10 cellular contexts compared by ENCODE assay signal in the genomic region with DNA sequence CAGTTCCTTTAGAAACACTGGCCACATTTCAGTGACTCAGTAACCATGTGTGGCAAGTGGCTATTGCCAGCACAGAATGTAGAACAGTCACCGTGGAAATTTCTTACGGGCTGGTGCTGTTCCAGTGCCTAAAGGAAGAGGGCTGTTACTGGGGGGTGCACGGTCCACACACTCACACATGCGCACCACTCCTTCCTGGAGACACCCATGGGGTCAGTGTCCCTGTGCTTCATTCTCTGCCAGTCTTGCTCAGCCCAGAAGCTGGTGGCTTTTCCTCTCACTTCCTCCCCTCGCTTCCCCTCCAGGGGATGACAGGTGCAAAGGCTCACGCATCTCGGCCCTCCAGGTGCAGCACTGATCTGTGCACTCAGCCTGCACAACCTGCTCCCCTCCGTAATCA.
DNase-seq lines count a peak whose midpoint lies in the region; ATAC-seq and TF ChIP-seq lines count a peak whose summit lies in the region.
"Had no signal": no experiment of that assay in that cellular context is flagged by ENCODE, and none has a peak within 500 bp of the region (broad histone marks: within the 10 kb centered on the region; RNA-seq: fewer than 3 reads in every experiment).

No MANE protein-coding gene starts in this region.

- H3K27me3 Mint-ChIP-seq in activated T-helper 17 cell treated with anti-CD3 and anti-CD28 coated beads, Interleukin-2, amount 50 U/mL, for 72 hours = no peaks in the 10 kb centered on the region
- H3K27me3 Mint-ChIP-seq in activated CD4-positive, alpha-beta T cell treated with anti-CD3 and anti-CD28 coated beads, Interleukin-2, amount 10 ng/mL, durations not matched to agents 7 days and 5 days = no peaks in the 10 kb centered on the region

- POLR2A ChIA-PET in activated CD4-positive, alpha-beta T cell treated with anti-CD3 and anti-CD28 coated beads, Interleukin-2, amount 10 ng/mL, durations not matched to agents 7 days and 5 days (lab: Charles Lee) = no interaction called here

- TF ChIP-seq CTCF in GM12864 (IDR thresholded peaks at IDR 0.05; ENCODE audit: low read depth, low read length, missing control alignments) = peak; percentile 2
- no peak for TF ChIP-seq CTCF in GM20000 (IDR thresholded peaks at IDR 0.05; ENCODE audit: extremely low read depth, missing control alignments)
- TF ChIP-seq CTCF in testis (IDR thresholded peaks at IDR 0.05) = no peak

- ATAC-seq in HG03139 (IDR thresholded peaks at IDR 0.05; ENCODE audit: unreplicated experiment) (peak; percentile 79), GM19328 (IDR thresholded peaks at IDR 0.05; ENCODE audit: unreplicated experiment) (no peak)
- no peak for ATAC-seq in activated T-helper 17 cell treated with anti-CD3 and anti-CD28 coated beads, Interleukin-2, amount 50 U/mL, for 72 hours (replicated peaks)

- no peak overlapping the region for H3K27ac ChIP-seq in testis

- intact Hi-C loops in testis (cut with DNase I; ENCODE audit: low total_unique reads) = no loop called here

- H3K9me3 ChIP-seq in testis = no peaks in the 10 kb centered on the region

- no peak overlapping the region for H3K4me3 ChIP-seq in GM12864 (ENCODE audit: low read depth, low read length)
- no peak overlapping the region for H3K4me3 ChIP-seq in testis

- no peaks in the 10 kb centered on the region for H3K9me3 Mint-ChIP-seq in activated T-helper 17 cell treated with anti-CD3 and anti-CD28 coated beads, Interleukin-2, amount 50 U/mL, for 72 hours
- H3K9me3 Mint-ChIP-seq in activated CD4-positive, alpha-beta T cell treated with anti-CD3 and anti-CD28 coated beads, Interleukin-2, amount 10 ng/mL, durations not matched to agents 7 days and 5 days = no peaks in the 10 kb centered on the region

- CTCF ChIA-PET in activated CD4-positive, alpha-beta T cell treated with anti-CD3 and anti-CD28 coated beads, Interleukin-2, amount 10 ng/mL, durations not matched to agents 7 days and 5 days (lab: Charles Lee) = interaction anchor here (0.9 kb wide), 1 partner anchor 14 kb away, joined by 4 read pairs; no protein-coding TSS in a partner anchor

- peaks cover 56% of the 10 kb centered on the region for H3K36me3 Mint-ChIP-seq in activated T-helper 17 cell treated with anti-CD3 and anti-CD28 coated beads, Interleukin-2, amount 50 U/mL, for 72 hours (ENCODE audit: low read depth)
- H3K36me3 Mint-ChIP-seq in activated CD4-positive, alpha-beta T cell treated with anti-CD3 and anti-CD28 coated beads, Interleukin-2, amount 10 ng/mL, durations not matched to agents 7 days and 5 days (ENCODE audit: low read depth) = peaks cover 30% of the 10 kb centered on the region

- H3K27ac Mint-ChIP-seq in activated T-helper 17 cell treated with anti-CD3 and anti-CD28 coated beads, Interleukin-2, amount 50 U/mL, for 72 hours = peak overlapping the region; percentile 54
- no peak overlapping the region for H3K27ac Mint-ChIP-seq in activated CD4-positive, alpha-beta T cell treated with anti-CD3 and anti-CD28 coated beads, Interleukin-2, amount 10 ng/mL, durations not matched to agents 7 days and 5 days

- H3K27me3 ChIP-seq in testis = no peaks in the 10 kb centered on the region

- no peak for TF ChIP-seq POLR2A in testis (IDR thresholded peaks at IDR 0.05)

- peaks cover 2% of the 10 kb centered on the region for H3K4me1 ChIP-seq in testis

- H3K4me1 Mint-ChIP-seq in activated T-helper 17 cell treated with anti-CD3 and anti-CD28 coated beads, Interleukin-2, amount 50 U/mL, for 72 hours = peaks cover 8% of the 10 kb centered on the region
- peaks cover 2% of the 10 kb centered on the region for H3K4me1 Mint-ChIP-seq in activated CD4-positive, alpha-beta T cell treated with anti-CD3 and anti-CD28 coated beads, Interleukin-2, amount 10 ng/mL, durations not matched to agents 7 days and 5 days

- H3K36me3 ChIP-seq in testis (ENCODE audit: low read depth, missing control alignments) = no peaks in the 10 kb centered on the region

- 72 to 79% methylated on average over 8 of the region's 8 CpGs for WGBS in testis, 2 donors

- DNase-seq in GM12864 (ENCODE audit: low read depth) (peak; percentile 59), GM20000 (ENCODE audit: low spot score) (peak; percentile 47), testis (no peak), NCI-H524 treated with DMSO at 0.1 percent for 48 hours (lab: John Stamatoyannopoulos, UW) (no peak)
- DNase-seq in activated CD4-positive, alpha-beta T cell treated with anti-CD3 and anti-CD28 coated beads, Interleukin-2, amount 10 ng/mL, durations not matched to agents 7 days and 5 days = no peak
- DNase-seq: activated gamma-delta T cell, mesenchymal stem cell had no signal

- H3K4me3 Mint-ChIP-seq in activated T-helper 17 cell treated with anti-CD3 and anti-CD28 coated beads, Interleukin-2, amount 50 U/mL, for 72 hours = no peak overlapping the region
- H3K4me3 Mint-ChIP-seq in activated CD4-positive, alpha-beta T cell treated with anti-CD3 and anti-CD28 coated beads, Interleukin-2, amount 10 ng/mL, durations not matched to agents 7 days and 5 days = no peak overlapping the region

Comparison
In these comparisons a context has a peak if more than half of its experiments do, and no peak if none do; other contexts are left out.
1. DNase-seq: peak in GM12864 (single experiment) and GM20000 (single experiment); none in testis (single experiment), activated CD4-positive, alpha-beta T cell treated with anti-CD3 and anti-CD28 coated beads, Interleukin-2, amount 10 ng/mL, durations not matched to agents 7 days and 5 days (single experiment) and NCI-H524 treated with DMSO at 0.1 percent for 48 hours (single experiment).